9 cellular contexts compared by ENCODE assay signal in genomic region chr3:73625124-73625665, GRCh38. TPM values are rescaled to one million over a fixed set of nuclear protein-coding genes. Genes with fewer than 3 reads are reported as not detected.
DNase-seq lines count a peak whose midpoint lies in the region; ATAC-seq, FAIRE-seq and TF ChIP-seq lines count a peak whose summit lies in the region.
"Had no signal": no experiment of that assay in that cellular context is flagged by ENCODE, and none has a peak within 500 bp of the region (broad histone marks: within the 10 kb centered on the region; RNA-seq: fewer than 3 reads in every experiment).

No MANE protein-coding gene starts in this region.

- peaks cover 1% of the 10 kb centered on the region for H3K36me3 Mint-ChIP-seq in astrocyte (ENCODE audit: low read depth, unreplicated experiment)

- H3K27ac ChIP-seq in astrocyte (ENCODE audit: low read depth, low read length), result peak overlapping the region; percentile 61
- no peak overlapping the region for H3K27ac ChIP-seq in iPS-20b (ENCODE audit: low read length)
- peak overlapping the region; percentile 96 for H3K27ac ChIP-seq in skeletal muscle tissue (ENCODE audit: low read depth, low read length)

- peak overlapping the region; percentile 88 for H3K4me3 Mint-ChIP-seq in astrocyte (ENCODE audit: unreplicated experiment)

- H3K4me1 ChIP-seq in astrocyte (ENCODE audit: insufficient read depth, low read length) (peaks cover 8% of the 10 kb centered on the region), iPS-20b (ENCODE audit: insufficient read depth, low read length) (peaks cover 17% of the 10 kb centered on the region; the same call in 1 of the 2 replicates), skeletal muscle tissue (ENCODE audit: control insufficient read depth in 3 of 3, insufficient read depth in 3 of 3, low read length in 3 of 3) (peaks cover 22 to 55% (median 43%) of the 10 kb centered on the region in 3 donors)

- DNase-seq in HFF-Myc (ENCODE audit: extremely low read depth, low read depth) (peak; percentile 44), astrocyte (ENCODE audit: low read depth) (peak; percentile 27), NCI-H774 (lab: John Stamatoyannopoulos, UW) (no peak)
- DNase-seq in activated naive CD4-positive, alpha-beta T cell treated with Interleukin-2 at 50 U/mL for 16 hours, result no peak

- H3K27me3 Mint-ChIP-seq in astrocyte (ENCODE audit: low read depth, unreplicated experiment), result no peaks in the 10 kb centered on the region

- no peak for FAIRE-seq in astrocyte (lab: Jason Lieb, UNC)

- H3K9ac ChIP-seq in astrocyte (ENCODE audit: low read length) (peak overlapping the region; percentile 79), iPS-20b (ENCODE audit: low read depth, low read length) (peak overlapping the region; percentile 73), skeletal muscle tissue (ENCODE audit: low read depth in 1 of 3, low read length in 3 of 3) (peak overlapping the region; percentile 80 to 85 (median 85))

- TF ChIP-seq CTCF in HFF-Myc (IDR thresholded peaks at IDR 0.05; ENCODE audit: low read depth, low read length, missing control alignments), result no peak
- TF ChIP-seq CTCF in astrocyte (IDR thresholded peaks at IDR 0.05; ENCODE audit: insufficient read depth, low read depth, low read length), result no peak

- H3K4me3 ChIP-seq in HFF-Myc (replicated peaks; ENCODE audit: low read depth, low read length) (peak overlapping the region; percentile 85), astrocyte (ENCODE audit: insufficient read depth, low read depth, low read length) (peak overlapping the region; percentile 63), iPS-20b (ENCODE audit: low read length) (peak overlapping the region; percentile 81), skeletal muscle tissue (ENCODE audit: low read length in 3 of 3) (peak overlapping the region; percentile 74 to 85 (median 82))

- peak overlapping the region; percentile 95 for H2AFZ ChIP-seq in astrocyte (ENCODE audit: low read depth, low read length)

- H3K79me2 ChIP-seq in astrocyte (ENCODE audit: insufficient read depth, low read length), result peaks cover 26% of the 10 kb centered on the region

- H3K9me3 Mint-ChIP-seq in astrocyte (ENCODE audit: unreplicated experiment), result no peaks in the 10 kb centered on the region

- ATAC-seq in HG03135 (IDR thresholded peaks at IDR 0.05; ENCODE audit: unreplicated experiment), result no peak
- ATAC-seq in GM19035 (IDR thresholded peaks at IDR 0.05; ENCODE audit: unreplicated experiment), result no peak
- ATAC-seq: HCT116 had no signal

- peaks cover 6% of the 10 kb centered on the region for H4K20me1 ChIP-seq in astrocyte (ENCODE audit: insufficient read depth, low read length)

- H3K36me3 ChIP-seq in astrocyte (ENCODE audit: insufficient read depth, low read length), result no peaks in the 10 kb centered on the region
- no peaks in the 10 kb centered on the region for H3K36me3 ChIP-seq in iPS-20b (ENCODE audit: insufficient read depth, low read depth, low read length)
- no peaks in the 10 kb centered on the region for H3K36me3 ChIP-seq in skeletal muscle tissue (ENCODE audit: control insufficient read depth in 3 of 3, insufficient read depth in 3 of 3, low read length in 3 of 3)

- H3K27ac Mint-ChIP-seq in astrocyte (ENCODE audit: unreplicated experiment), result peak overlapping the region; percentile 95

- H3K4me1 Mint-ChIP-seq in astrocyte (ENCODE audit: low read depth, unreplicated experiment), result peaks cover 13% of the 10 kb centered on the region

- no peaks in the 10 kb centered on the region for H3K9me3 ChIP-seq in astrocyte (ENCODE audit: insufficient read depth, low read depth, low read length)
- no peaks in the 10 kb centered on the region for H3K9me3 ChIP-seq in iPS-20b (ENCODE audit: insufficient read depth, low read depth, low read length)
- no peaks in the 10 kb centered on the region for H3K9me3 ChIP-seq in skeletal muscle tissue (ENCODE audit: control insufficient read depth in 3 of 3, low read length in 3 of 3)

- H3K27me3 ChIP-seq in astrocyte (ENCODE audit: insufficient read depth, low read length) (no peaks in the 10 kb centered on the region), iPS-20b (ENCODE audit: insufficient read depth, low read length) (peaks cover 41% of the 10 kb centered on the region), skeletal muscle tissue (ENCODE audit: control insufficient read depth in 3 of 3, insufficient read depth in 3 of 3, low read length in 3 of 3) (no peaks in the 10 kb centered on the region)

- peak overlapping the region; percentile 98 for H3K4me2 ChIP-seq in astrocyte (ENCODE audit: low read length)

RNA-seq across cellular contexts. Expression of gene PDZRN3, which starts 0.5 kb away (rescaled TPM):
- total RNA-seq in astrocyte, result 19.8 and 25.2 TPM in 2 replicates
- 50.6 TPM for total RNA-seq in skeletal muscle tissue

Comparison
In these comparisons a context has a peak if more than half of its experiments do, and no peak if none do; other contexts are left out.
1. DNase-seq: peak in HFF-Myc (single experiment) and astrocyte (single experiment); none in NCI-H774 (single experiment) and activated naive CD4-positive, alpha-beta T cell treated with Interleukin-2 at 50 U/mL for 16 hours (single experiment).
2. Peak in every context shown above with its lines, with median percentiles within 50 percentile points of each other: H3K4me3 ChIP-seq and H3K9ac ChIP-seq.